ENCODE assay signal across 17 cellular contexts in genomic region chr18:47987456-47987735, GRCh38.
"Had no signal": no experiment of that assay in that cellular context is flagged by ENCODE, and none has a peak within 500 bp of the region (broad histone marks: within the 10 kb centered on the region; RNA-seq: fewer than 3 reads in every experiment).

No MANE protein-coding gene starts in this region.

- DNase-seq: activated CD4-positive, alpha-beta memory T cell treated with anti-CD3 and anti-CD28 coated beads for 36 hours; activated CD4-positive, alpha-beta T cell treated with anti-CD3 and anti-CD28 coated beads for 1 hour; activated CD8-positive, alpha-beta memory T cell treated with anti-CD3 and anti-CD28 coated beads, Interleukin-2, amount 10 ng/mL, durations not matched to agents 7 days and 5 days; activated naive CD4-positive, alpha-beta T cell treated with anti-CD3 and anti-CD28 coated beads, Interleukin-2, amount 10 ng/mL, durations not matched to agents 7 days and 5 days; activated T-cell treated with anti-CD3 and anti-CD28 coated beads, Interleukin-2, amount 50 U/mL, for 24 hours; caudate nucleus; colonic mucosa; left lung; mammary epithelial cell; naive thymus-derived CD4-positive, alpha-beta T cell; pancreas; sigmoid colon; stimulated activated CD4-positive, alpha-beta T cell treated with anti-CD3 and anti-CD28 coated beads, Interleukin-12 subunit alpha, Interleukin-12 subunit beta, amount 100 ng/mL, for 4 hours; T-helper 9 cell; tibial artery had no signal

- H3K4me1 ChIP-seq: colonic mucosa, pancreas, sigmoid colon, tibial artery had no signal

- H3K9me3 Mint-ChIP-seq: activated CD4-positive, alpha-beta memory T cell treated with anti-CD3 and anti-CD28 coated beads for 36 hours; activated naive CD4-positive, alpha-beta T cell treated with anti-CD3 and anti-CD28 coated beads, Interleukin-2, amount 10 ng/mL, durations not matched to agents 7 days and 5 days; activated T-cell treated with anti-CD3 and anti-CD28 coated beads, Interleukin-2, amount 50 U/mL, for 24 hours; stimulated activated memory B cell treated with anti-CD40 and anti-IgM and Interleukin-4, amounts not matched to agents 10 μg/mL and 1 μg/mL and 100 μg/mL, for 72 hours had no signal

- H3K4me3 ChIP-seq: colonic mucosa, left lung, pancreas, sigmoid colon, tibial artery had no signal

- H3K4me1 Mint-ChIP-seq: activated naive CD4-positive, alpha-beta T cell treated with anti-CD3 and anti-CD28 coated beads, Interleukin-2, amount 10 ng/mL, durations not matched to agents 7 days and 5 days had no signal

- H3K27ac ChIP-seq: colonic mucosa, left lung, pancreas, sigmoid colon, tibial artery, VCaP had no signal

- H3K27me3 ChIP-seq: colonic mucosa, pancreas, sigmoid colon had no signal

- H3K27me3 Mint-ChIP-seq: activated T-cell treated with anti-CD3 and anti-CD28 coated beads, Interleukin-2, amount 50 U/mL, for 24 hours had no signal

- H3K9me3 ChIP-seq: colonic mucosa, left lung, pancreas, sigmoid colon, tibial artery had no signal

- H3K36me3 ChIP-seq: colonic mucosa, left lung, pancreas, sigmoid colon, tibial artery had no signal

- ATAC-seq: activated CD8-positive, alpha-beta memory T cell treated with anti-CD3 and anti-CD28 coated beads, Interleukin-2, amount 10 ng/mL, durations not matched to agents 7 days and 5 days; naive thymus-derived CD4-positive, alpha-beta T cell; pancreas had no signal

- H3K4me3 Mint-ChIP-seq: activated CD4-positive, alpha-beta memory T cell treated with anti-CD3 and anti-CD28 coated beads for 36 hours; activated CD8-positive, alpha-beta memory T cell treated with anti-CD3 and anti-CD28 coated beads, Interleukin-2, amount 10 ng/mL, durations not matched to agents 7 days and 5 days; activated naive CD4-positive, alpha-beta T cell treated with anti-CD3 and anti-CD28 coated beads, Interleukin-2, amount 10 ng/mL, durations not matched to agents 7 days and 5 days; activated T-cell treated with anti-CD3 and anti-CD28 coated beads, Interleukin-2, amount 50 U/mL, for 24 hours; naive thymus-derived CD4-positive, alpha-beta T cell; stimulated activated memory B cell treated with anti-CD40 and anti-IgM and Interleukin-4, amounts not matched to agents 10 μg/mL and 1 μg/mL and 100 μg/mL, for 72 hours had no signal

- H3K27ac Mint-ChIP-seq: activated CD4-positive, alpha-beta memory T cell treated with anti-CD3 and anti-CD28 coated beads for 36 hours; activated CD8-positive, alpha-beta memory T cell treated with anti-CD3 and anti-CD28 coated beads, Interleukin-2, amount 10 ng/mL, durations not matched to agents 7 days and 5 days; activated naive CD4-positive, alpha-beta T cell treated with anti-CD3 and anti-CD28 coated beads, Interleukin-2, amount 10 ng/mL, durations not matched to agents 7 days and 5 days; activated T-cell treated with anti-CD3 and anti-CD28 coated beads, Interleukin-2, amount 50 U/mL, for 24 hours; naive thymus-derived CD4-positive, alpha-beta T cell; stimulated activated memory B cell treated with anti-CD40 and anti-IgM and Interleukin-4, amounts not matched to agents 10 μg/mL and 1 μg/mL and 100 μg/mL, for 72 hours had no signal

- H3K36me3 Mint-ChIP-seq: activated CD4-positive, alpha-beta memory T cell treated with anti-CD3 and anti-CD28 coated beads for 36 hours; activated CD8-positive, alpha-beta memory T cell treated with anti-CD3 and anti-CD28 coated beads, Interleukin-2, amount 10 ng/mL, durations not matched to agents 7 days and 5 days; activated naive CD4-positive, alpha-beta T cell treated with anti-CD3 and anti-CD28 coated beads, Interleukin-2, amount 10 ng/mL, durations not matched to agents 7 days and 5 days; stimulated activated memory B cell treated with anti-CD40 and anti-IgM and Interleukin-4, amounts not matched to agents 10 μg/mL and 1 μg/mL and 100 μg/mL, for 72 hours had no signal
